In genomic region chr17:48081858-48082257, GRCh38 we compare ENCODE assay signal across 25 cellular contexts.
"Had no signal": no experiment of that assay in that cellular context is flagged by ENCODE, and none has a peak within 500 bp of the region (broad histone marks: within the 10 kb centered on the region; RNA-seq: fewer than 3 reads in every experiment).

No MANE protein-coding gene starts in this region.

- H3K4me3 Mint-ChIP-seq: dendritic cell treated with granulocyte-macrophage colony-stimulating factor and Interleukin-4, amounts not matched to agents 40 ng/mL and 50 ng/mL, for 4 days; memory B cell; natural killer cell; neural crest cell; stimulated activated effector memory CD8-positive, alpha-beta T cell treated with anti-CD3 and anti-CD28 coated beads, Interleukin-12 subunit alpha, Interleukin-12 subunit beta, amount 100 ng/mL, for 72 hours had no signal

- H3K27ac ChIP-seq: esophagus muscularis mucosa, foreskin keratinocyte, gastroesophageal sphincter, heart left ventricle, hepatocyte, neutrophil, pancreas, stomach, vagina had no signal

- FAIRE-seq: endothelial cell of umbilical vein, kidney, pancreas had no signal

- H3K9me3 Mint-ChIP-seq: dendritic cell treated with granulocyte-macrophage colony-stimulating factor and Interleukin-4, amounts not matched to agents 40 ng/mL and 50 ng/mL, for 4 days; memory B cell; natural killer cell; neural crest cell; stimulated activated effector memory CD8-positive, alpha-beta T cell treated with anti-CD3 and anti-CD28 coated beads, Interleukin-12 subunit alpha, Interleukin-12 subunit beta, amount 100 ng/mL, for 72 hours had no signal

- H3K4me1 ChIP-seq: foreskin keratinocyte had no signal

- H3K9me3 ChIP-seq: esophagus muscularis mucosa, gastroesophageal sphincter, heart left ventricle, neutrophil, pancreas, stomach, thyroid gland, vagina had no signal

- H3K36me3 ChIP-seq: neutrophil, pancreas, thyroid gland, vagina had no signal

- ATAC-seq: foreskin keratinocyte; gastroesophageal sphincter; heart left ventricle; left lobe of liver; natural killer cell; pancreas; sciatic nerve; stimulated activated effector memory CD8-positive, alpha-beta T cell treated with anti-CD3 and anti-CD28 coated beads, Interleukin-12 subunit alpha, Interleukin-12 subunit beta, amount 100 ng/mL, for 72 hours had no signal

- H3K27me3 Mint-ChIP-seq: dendritic cell treated with granulocyte-macrophage colony-stimulating factor and Interleukin-4, amounts not matched to agents 40 ng/mL and 50 ng/mL, for 4 days; memory B cell had no signal

- H3K27ac Mint-ChIP-seq: dendritic cell treated with granulocyte-macrophage colony-stimulating factor and Interleukin-4, amounts not matched to agents 40 ng/mL and 50 ng/mL, for 4 days; memory B cell; natural killer cell; stimulated activated effector memory CD8-positive, alpha-beta T cell treated with anti-CD3 and anti-CD28 coated beads, Interleukin-12 subunit alpha, Interleukin-12 subunit beta, amount 100 ng/mL, for 72 hours had no signal

- H3K4me3 ChIP-seq: esophagus muscularis mucosa, gastroesophageal sphincter, heart left ventricle, hepatocyte, lung, pancreas, stomach, thyroid gland, vagina had no signal

- H2AFZ ChIP-seq: hepatocyte had no signal

- H3K27me3 ChIP-seq: esophagus muscularis mucosa, foreskin keratinocyte, gastroesophageal sphincter, heart left ventricle, hepatocyte, neutrophil, pancreas, stomach, thyroid gland, vagina had no signal

- DNase-seq: effector CD8-positive, alpha-beta T cell; foreskin keratinocyte; heart left ventricle; kidney; natural killer cell; pancreas; stimulated activated CD4-positive, alpha-beta T cell treated with anti-CD3 and anti-CD28 coated beads, Interleukin-2, amount 100 ng/mL, for 24 hours; stimulated activated CD4-positive, alpha-beta T cell treated with anti-CD3 and anti-CD28 coated beads, Interleukin-4, amount 100 ng/mL, for 24 hours; stimulated activated naive CD4-positive, alpha-beta T cell treated with Interleukin-2 at 50 U/mL for 16 hours; stomach; thyroid gland; trophoblast cell had no signal

- H3K4me1 Mint-ChIP-seq: memory B cell; neural crest cell; stimulated activated effector memory CD8-positive, alpha-beta T cell treated with anti-CD3 and anti-CD28 coated beads, Interleukin-12 subunit alpha, Interleukin-12 subunit beta, amount 100 ng/mL, for 72 hours had no signal

- H3K4me2 ChIP-seq: hepatocyte had no signal

- H3K36me3 Mint-ChIP-seq: natural killer cell had no signal
